Comparison of ENCODE assay signal across 19 cellular contexts in genomic region chr2:119425620-119426395, GRCh38. TPM values are rescaled to one million over a fixed set of nuclear protein-coding genes. Genes with fewer than 3 reads are reported as not detected.
DNase-seq lines count a peak whose midpoint lies in the region; ATAC-seq, FAIRE-seq and TF ChIP-seq lines count a peak whose summit lies in the region.
"Had no signal": no experiment of that assay in that cellular context is flagged by ENCODE, and none has a peak within 500 bp of the region (broad histone marks: within the 10 kb centered on the region; RNA-seq: fewer than 3 reads in every experiment).

No MANE protein-coding gene starts in this region.

- H3K4me3 ChIP-seq in Peyer's patch (peak overlapping the region in 2 of 4 donors; percentile 21 to 25), right lobe of liver (no peak overlapping the region), esophagus squamous epithelium (no peak overlapping the region)
- H3K4me3 ChIP-seq: ascending aorta had no signal

- TF ChIP-seq POLR2A in Peyer's patch (IDR thresholded peaks at IDR 0.05) (peak in 1 of 2 donors; percentile 44), right lobe of liver (IDR thresholded peaks at IDR 0.05) (no peak), esophagus squamous epithelium (IDR thresholded peaks at IDR 0.05) (no peak)

- WGBS in right lobe of liver (ENCODE audit: insufficient coverage, low coverage, low lambda C conversion rate, missing lambda C conversion rate): 65% methylated on average over 7 of the region's 7 CpGs
- WGBS in esophagus squamous epithelium, 2 donors: 64 to 73% methylated on average over 5 of the region's 7 CpGs

- in situ Hi-C loops in Caki2 (cut with HindIII; ENCODE audit: low pct_unique_long_range_greater_than_20kb, low sequenced_read_pairs): no loop called here

- FAIRE-seq in D721Med (lab: Jason Lieb, UNC): no peak
- FAIRE-seq: endothelial cell of umbilical vein, frontal cortex, GM12892 had no signal

- peak; percentile 15 to 62 (median 46) for ATAC-seq in right lobe of liver
- ATAC-seq: stimulated activated naive CD8-positive, alpha-beta T cell treated with anti-CD3 and anti-CD28 coated beads, Interleukin-15, amount 100 ng/mL, for 72 hours had no signal

- H3K4me1 ChIP-seq in Peyer's patch: peaks cover 0 to 83% (median 13%) of the 10 kb centered on the region in 4 donors
- H3K4me1 ChIP-seq in right lobe of liver: peaks cover 2 to 53% (median 25%) of the 10 kb centered on the region in 4 donors
- H3K4me1 ChIP-seq in esophagus squamous epithelium: peaks cover 18 to 46% (median 24%) of the 10 kb centered on the region in 3 donors
- H3K4me1 ChIP-seq: ascending aorta had no signal

- DNase-seq in Caki2 (ENCODE audit: low read depth): peak; percentile 8
- DNase-seq in Peyer's patch: peak in 2 of 3 donors; percentile 72 to 81
- peak in 1 of 3 donors; percentile 23 for DNase-seq in right lobe of liver
- peak; percentile 91 for DNase-seq in renal cortical epithelial cell (ENCODE audit: low read depth)
- DNase-seq in esophagus squamous epithelium (lab: John Stamatoyannopoulos, UW): no peak
- DNase-seq in NCI-H1105 (lab: John Stamatoyannopoulos, UW): no peak
- no peak for DNase-seq in D721Med (ENCODE audit: insufficient read length, low spot score)
- DNase-seq in NCI-H82 treated with DMSO at 0.1 percent for 48 hours (lab: John Stamatoyannopoulos, UW; ENCODE audit: unreplicated experiment): no peak
- DNase-seq: activated CD8-positive, alpha-beta memory T cell treated with anti-CD3 and anti-CD28 coated beads, Interleukin-2, amount 50 U/mL, for 48 hours; GF-D8; NCI-H1048; NCI-H2107; NCI-H748 treated with DMSO at 0.1 percent for 48 hours; SK-N-SH; stimulated activated naive CD8-positive, alpha-beta T cell treated with anti-CD3 and anti-CD28 coated beads, Interleukin-15, amount 100 ng/mL, for 72 hours had no signal

- intact Hi-C loops in right lobe of liver (cut with DNase I) (no loop called here), esophagus squamous epithelium (cut with DNase I) (no loop called here)

- H3K9me3 ChIP-seq in Peyer's patch (no peaks in the 10 kb centered on the region), right lobe of liver (no peaks in the 10 kb centered on the region), esophagus squamous epithelium (peaks cover 0 to 4% (median 0%) of the 10 kb centered on the region in 3 donors)
- H3K9me3 ChIP-seq: ascending aorta, SK-N-SH had no signal

- H3K27ac ChIP-seq in Peyer's patch: peak overlapping the region; percentile 3 to 94 (median 84)
- peak overlapping the region; percentile 43 to 98 (median 86) for H3K27ac ChIP-seq in right lobe of liver
- no peak overlapping the region for H3K27ac ChIP-seq in esophagus squamous epithelium
- H3K27ac ChIP-seq: ascending aorta had no signal

- H3K27me3 ChIP-seq in Peyer's patch: no peaks in the 10 kb centered on the region
- H3K27me3 ChIP-seq in right lobe of liver: no peaks in the 10 kb centered on the region
- no peaks in the 10 kb centered on the region for H3K27me3 ChIP-seq in esophagus squamous epithelium
- H3K27me3 ChIP-seq: ascending aorta had no signal

- H3K36me3 ChIP-seq in Peyer's patch (no peaks in the 10 kb centered on the region), right lobe of liver (no peaks in the 10 kb centered on the region), esophagus squamous epithelium (no peaks in the 10 kb centered on the region)
- H3K36me3 ChIP-seq: ascending aorta had no signal

- no peak for TF ChIP-seq CTCF in Peyer's patch (IDR thresholded peaks at IDR 0.05)
- no peak for TF ChIP-seq CTCF in right lobe of liver (IDR thresholded peaks at IDR 0.05)
- TF ChIP-seq CTCF in esophagus squamous epithelium (IDR thresholded peaks at IDR 0.05): no peak
- no peak for TF ChIP-seq CTCF in D721Med (IDR thresholded peaks at IDR 0.05; ENCODE audit: insufficient read depth, missing control alignments)

RNA-seq across cellular contexts. Expression of gene TMEM37, which starts 5.8 kb away (rescaled TPM):
- total RNA-seq in Caki2 (2014; rRNA removed; shearing (Covaris generic); ENCODE audit: low replicate concordance): 0.10 and 3.5 TPM in 2 replicates
- total RNA-seq in Peyer's patch (100 to 1,000 TPM in 3 of 4 donors, 10 to 100 TPM in 1; 17.3 to 542 (median 214) TPM), right lobe of liver (10 to 100 TPM; 37.3 to 96.6 (median 73.5) TPM), renal cortical epithelial cell (0.69 and 11.4 TPM in 2 replicates), esophagus squamous epithelium (10 to 100 TPM in 1 of 4 donors, 1 to 10 TPM in 3; 2.6 to 11.4 (median 3.8) TPM)
- total RNA-seq: frontal cortex had no signal

RNA-seq across cellular contexts. Expression of gene DBI, which starts 59.0 kb away (rescaled TPM):
- 104 and 107 TPM in 2 replicates for total RNA-seq in Caki2 (2014; rRNA removed; shearing (Covaris generic); ENCODE audit: low replicate concordance)
- total RNA-seq in Peyer's patch (100 to 1,000 TPM; 121 to 237 (median 194) TPM), right lobe of liver (100 to 1,000 TPM; 132 to 314 (median 191) TPM), renal cortical epithelial cell (103 and 126 TPM in 2 replicates), esophagus squamous epithelium (100 to 1,000 TPM; 389 to 692 (median 411) TPM)

RNA-seq across cellular contexts. Expression of gene C2orf76, which starts 59.2 kb away (rescaled TPM):
- 16.3 and 20.8 TPM in 2 replicates for total RNA-seq in Caki2 (2014; rRNA removed; shearing (Covaris generic); ENCODE audit: low replicate concordance)
- total RNA-seq in Peyer's patch (1 to 10 TPM in 2 of 4 donors, not detected in 2; 1.6 to 2.9 TPM), right lobe of liver (1 to 10 TPM; 2.6 to 5.5 (median 3.5) TPM), renal cortical epithelial cell (5.9 and 7.5 TPM in 2 replicates), esophagus squamous epithelium (1 to 10 TPM; 5.7 to 9.7 (median 8.4) TPM)
- total RNA-seq: ascending aorta had no signal

Comparison
In these comparisons a context has a peak if more than half of its experiments do, and no peak if none do; other contexts are left out.
1. DNase-seq: peak in Caki2 (single experiment), Peyer's patch (2 of 3) and renal cortical epithelial cell (single experiment); none in esophagus squamous epithelium (single experiment), NCI-H1105 (single experiment), D721Med (single experiment) and NCI-H82 treated with DMSO at 0.1 percent for 48 hours (single experiment).
2. H3K27ac ChIP-seq: peak in Peyer's patch (4 of 4) and right lobe of liver (3 of 3); none in esophagus squamous epithelium (0 of 4).